ENCODE assay signal across 14 cellular contexts in the genomic region with DNA sequence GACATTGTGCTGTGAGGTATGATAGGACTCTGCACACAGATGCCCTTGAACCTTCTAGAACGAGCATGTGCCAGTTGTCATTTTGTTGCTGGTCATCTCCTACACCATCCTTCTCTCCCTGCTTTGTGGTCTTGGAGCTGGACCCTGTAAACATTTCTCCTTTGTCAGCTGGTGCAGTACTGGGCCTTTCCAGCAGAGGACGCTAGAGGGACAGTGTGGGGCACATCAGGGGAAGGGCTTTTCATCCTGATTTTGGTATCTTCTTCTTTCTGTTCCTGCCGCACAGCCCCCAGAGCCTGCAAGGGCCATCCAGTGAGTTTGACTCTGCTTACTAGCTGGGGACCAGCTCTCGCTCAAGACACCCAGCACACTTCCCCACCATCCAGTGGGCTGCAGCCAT.
DNase-seq lines count a peak whose midpoint lies in the region; ATAC-seq and TF ChIP-seq lines count a peak whose summit lies in the region.
"Had no signal": no experiment of that assay in that cellular context is flagged by ENCODE, and none has a peak within 500 bp of the region (broad histone marks: within the 10 kb centered on the region; RNA-seq: fewer than 3 reads in every experiment).

No MANE protein-coding gene starts in this region.

- H3K9me3 ChIP-seq in OCI-LY1 (ENCODE audit: low read length) = no peaks in the 10 kb centered on the region
- H3K9me3 ChIP-seq in thoracic aorta = no peaks in the 10 kb centered on the region
- H3K9me3 ChIP-seq: colonic mucosa had no signal

- H3K4me1 Mint-ChIP-seq in activated T-cell treated with anti-CD3 and anti-CD28 coated beads, Interleukin-2, amount 50 U/mL, for 72 hours (ENCODE audit: low read depth) = no peaks in the 10 kb centered on the region
- H3K4me1 Mint-ChIP-seq: IgD-negative memory B cell had no signal

- no peak overlapping the region for H3K4me2 ChIP-seq in OCI-LY1 (ENCODE audit: low read length)

- no peak overlapping the region for H3K4me3 Mint-ChIP-seq in activated T-cell treated with anti-CD3 and anti-CD28 coated beads, Interleukin-2, amount 50 U/mL, for 72 hours
- H3K4me3 Mint-ChIP-seq: IgD-negative memory B cell had no signal

- peaks cover 5 to 7% of the 10 kb centered on the region in 2 donors for H3K9me3 Mint-ChIP-seq in activated T-cell treated with anti-CD3 and anti-CD28 coated beads, Interleukin-2, amount 50 U/mL, for 72 hours

- no peak overlapping the region for H3K27ac Mint-ChIP-seq in activated T-cell treated with anti-CD3 and anti-CD28 coated beads, Interleukin-2, amount 50 U/mL, for 72 hours
- H3K27ac Mint-ChIP-seq: IgD-negative memory B cell had no signal

- DNase-seq in activated T-cell treated with anti-CD3 and anti-CD28 coated beads, Interleukin-2, amount 50 U/mL, for 48 hours = peak; percentile 16 to 20
- DNase-seq in activated T-cell treated with anti-CD3 and anti-CD28 coated beads, Interleukin-2, amount 50 U/mL, for 72 hours = no peak
- DNase-seq in epithelial cell of proximal tubule (ENCODE audit: low read depth) (no peak), thoracic aorta (ENCODE audit: low spot score) (no peak), omental fat pad (ENCODE audit: low spot score) (no peak), NCI-H446 (lab: John Stamatoyannopoulos, UW) (no peak)
- no peak for DNase-seq in activated T-cell treated with anti-CD3 and anti-CD28 coated beads, Interleukin-2, amount 50 U/mL, for 1 hour
- DNase-seq: colonic mucosa, mesenchymal stem cell, NCI-H524, right cardiac atrium, trophoblast cell had no signal

- H3K27me3 ChIP-seq in OCI-LY1 (ENCODE audit: insufficient read depth, low read length) (no peaks in the 10 kb centered on the region), thoracic aorta (replicated peaks; ENCODE audit: insufficient read depth) (no peaks in the 10 kb centered on the region)
- H3K27me3 ChIP-seq: colonic mucosa had no signal

- no peaks in the 10 kb centered on the region for H3K79me2 ChIP-seq in OCI-LY1 (ENCODE audit: insufficient read depth, low read length)

- no peak overlapping the region for H3K9ac ChIP-seq in OCI-LY1 (ENCODE audit: low read length)

- H3K27me3 Mint-ChIP-seq in activated T-cell treated with anti-CD3 and anti-CD28 coated beads, Interleukin-2, amount 50 U/mL, for 72 hours (ENCODE audit: low read depth) = no peaks in the 10 kb centered on the region
- H3K27me3 Mint-ChIP-seq: IgD-negative memory B cell had no signal

- H2AFZ ChIP-seq in OCI-LY1 (ENCODE audit: low read length) = no peak overlapping the region

- no peaks in the 10 kb centered on the region for H4K20me1 ChIP-seq in OCI-LY1 (ENCODE audit: insufficient read depth, low read length)

- H3K4me1 ChIP-seq in OCI-LY1 (ENCODE audit: insufficient read depth, low read length, severe bottlenecking) (no peaks in the 10 kb centered on the region), thoracic aorta (ENCODE audit: control insufficient read depth in 1 of 2, low read depth in 2 of 2) (no peaks in the 10 kb centered on the region)
- H3K4me1 ChIP-seq: colonic mucosa had no signal

- H3K36me3 ChIP-seq in OCI-LY1 (ENCODE audit: insufficient read depth, low read length) (no peaks in the 10 kb centered on the region), thoracic aorta (no peaks in the 10 kb centered on the region)
- H3K36me3 ChIP-seq: colonic mucosa had no signal

- ATAC-seq in activated T-cell treated with anti-CD3 and anti-CD28 coated beads, Interleukin-2, amount 50 U/mL, for 72 hours (replicated peaks in 1 of 2) = no peak
- ATAC-seq in thoracic aorta (ENCODE audit: insufficient number of reproducible peaks, low FRiP score, low read depth) (no peak), omental fat pad (ENCODE audit: low FRiP score) (no peak)
- ATAC-seq: right cardiac atrium had no signal

- H3F3A ChIP-seq in OCI-LY1 (ENCODE audit: insufficient read depth, low read length) = no peaks in the 10 kb centered on the region

- H3K27ac ChIP-seq in OCI-LY1 (ENCODE audit: low read depth, low read length, poor library complexity, severe bottlenecking) = no peak overlapping the region
- no peak overlapping the region for H3K27ac ChIP-seq in thoracic aorta
- H3K27ac ChIP-seq: colonic mucosa had no signal

- TF ChIP-seq CTCF in OCI-LY1 (IDR thresholded peaks at IDR 0.05; ENCODE audit: low read length) (peak; percentile 65), epithelial cell of proximal tubule (conservative IDR thresholded peaks at IDR 0.05; ENCODE audit: low read depth, low read length) (peak; percentile 43), thoracic aorta (IDR thresholded peaks at IDR 0.05) (peak; percentile 8), omental fat pad (IDR thresholded peaks at IDR 0.05) (no peak)

- no peaks in the 10 kb centered on the region for H3K36me3 Mint-ChIP-seq in activated T-cell treated with anti-CD3 and anti-CD28 coated beads, Interleukin-2, amount 50 U/mL, for 72 hours (ENCODE audit: insufficient read depth in 2 of 2)
- H3K36me3 Mint-ChIP-seq: IgD-negative memory B cell had no signal

- H3K9me2 ChIP-seq in OCI-LY1 (ENCODE audit: low read depth, low read length) = no peaks in the 10 kb centered on the region

- H3K4me3 ChIP-seq in OCI-LY1 (ENCODE audit: low read depth, low read length, poor library complexity, severe bottlenecking) = no peak overlapping the region
- H3K4me3 ChIP-seq in epithelial cell of proximal tubule (ENCODE audit: low read depth, low read length) = no peak overlapping the region
- no peak overlapping the region for H3K4me3 ChIP-seq in thoracic aorta
- H3K4me3 ChIP-seq: colonic mucosa had no signal

Comparison
In these comparisons a context has a peak if more than half of its experiments do, and no peak if none do; other contexts are left out.
1. DNase-seq: peak in activated T-cell treated with anti-CD3 and anti-CD28 coated beads, Interleukin-2, amount 50 U/mL, for 48 hours (2 of 2); none in activated T-cell treated with anti-CD3 and anti-CD28 coated beads, Interleukin-2, amount 50 U/mL, for 72 hours (0 of 2), epithelial cell of proximal tubule (single experiment), thoracic aorta (single experiment), omental fat pad (single experiment), activated T-cell treated with anti-CD3 and anti-CD28 coated beads, Interleukin-2, amount 50 U/mL, for 1 hour (single experiment) and NCI-H446 (0 of 2).
2. CTCF ChIP-seq: peak in OCI-LY1 (single experiment), epithelial cell of proximal tubule (single experiment) and thoracic aorta (single experiment); none in omental fat pad (0 of 3).